In genomic region chr15:57479005-57479404, GRCh38 we compare ENCODE assay signal across 30 cellular contexts.
"Had no signal": no experiment of that assay in that cellular context is flagged by ENCODE, and none has a peak within 500 bp of the region (broad histone marks: within the 10 kb centered on the region; RNA-seq: fewer than 3 reads in every experiment).

No MANE protein-coding gene starts in this region.

- H3K9me3 ChIP-seq: adrenal gland, ascending aorta, colonic mucosa, heart right ventricle, neutrophil, ovary, testis had no signal

- ATAC-seq: activated CD4-positive, alpha-beta T cell treated with anti-CD3 and anti-CD28 coated beads for 36 hours; activated T-cell treated with anti-CD3 and anti-CD28 coated beads, Interleukin-2, amount 50 U/mL, for 4 hours; heart right ventricle; natural killer cell treated with Interleukin-12 subunit alpha and Interleukin-12 subunit beta and Interleukin-15 and Interleukin-18, amount 100 ng/mL, for 72 hours; sciatic nerve; stimulated activated memory B cell treated with anti-CD40 and anti-IgM and Interleukin-4, amounts not matched to agents 10 μg/mL and 1 μg/mL and 100 μg/mL, for 72 hours; T-cell had no signal

- FAIRE-seq: endometrium, keratinocyte, small intestine, TTC549 had no signal

- DNase-seq: activated CD4-positive, alpha-beta T cell treated with anti-CD3 and anti-CD28 coated beads for 36 hours; activated CD4-positive, alpha-beta T cell treated with anti-CD3 and anti-CD28 coated beads, Interleukin-2, amount 50 U/mL, for 48 hours; activated CD8-positive, alpha-beta memory T cell treated with anti-CD3 and anti-CD28 coated beads, Interleukin-2, amount 50 U/mL, for 48 hours; activated naive CD4-positive, alpha-beta T cell; activated T-cell treated with anti-CD3 and anti-CD28 coated beads, Interleukin-2, amount 50 U/mL, for 4 hours; adrenal gland; colonic mucosa; dorsolateral prefrontal cortex; erythroblast; foreskin fibroblast; heart right ventricle; midbrain; ovary; small intestine; stimulated activated CD4-positive, alpha-beta T cell treated with anti-CD3 and anti-CD28 coated beads, Interleukin-15, amount 100 ng/mL, for 24 hours; T-cell; testis had no signal

- H3K27me3 Mint-ChIP-seq: type B pancreatic cell had no signal

- H3K4me3 ChIP-seq: adrenal gland, ascending aorta, colonic mucosa, dorsolateral prefrontal cortex, heart right ventricle, lung, ovary, testis had no signal

- H3K4me3 Mint-ChIP-seq: activated CD4-positive, alpha-beta T cell treated with anti-CD3 and anti-CD28 coated beads for 36 hours; activated naive CD8-positive, alpha-beta T cell; activated T-cell treated with anti-CD3 and anti-CD28 coated beads, Interleukin-2, amount 50 U/mL, for 4 hours; natural killer cell treated with Interleukin-12 subunit alpha and Interleukin-12 subunit beta and Interleukin-15 and Interleukin-18, amount 100 ng/mL, for 72 hours; stimulated activated memory B cell treated with anti-CD40 and anti-IgM and Interleukin-4, amounts not matched to agents 10 μg/mL and 1 μg/mL and 100 μg/mL, for 72 hours; T-cell; T-helper 2 cell treated with Interferon-gamma antibody and Interleukin-4, amounts not matched to agents 5 μg/mL and 100 μg/mL, for 36 hours; type B pancreatic cell had no signal

- H3K27me3 ChIP-seq: adrenal gland, ascending aorta, colonic mucosa, dorsolateral prefrontal cortex, heart right ventricle, neutrophil, ovary, testis had no signal

- H3K36me3 Mint-ChIP-seq: activated naive CD8-positive, alpha-beta T cell; natural killer cell treated with Interleukin-12 subunit alpha and Interleukin-12 subunit beta and Interleukin-15 and Interleukin-18, amount 100 ng/mL, for 72 hours; stimulated activated memory B cell treated with anti-CD40 and anti-IgM and Interleukin-4, amounts not matched to agents 10 μg/mL and 1 μg/mL and 100 μg/mL, for 72 hours; T-cell had no signal

- H3K4me1 Mint-ChIP-seq: activated CD4-positive, alpha-beta T cell treated with anti-CD3 and anti-CD28 coated beads for 36 hours; stimulated activated memory B cell treated with anti-CD40 and anti-IgM and Interleukin-4, amounts not matched to agents 10 μg/mL and 1 μg/mL and 100 μg/mL, for 72 hours; T-cell had no signal

- H3K27ac Mint-ChIP-seq: activated CD4-positive, alpha-beta T cell treated with anti-CD3 and anti-CD28 coated beads for 36 hours; activated naive CD8-positive, alpha-beta T cell; activated T-helper 2 cell treated with anti-CD3 and anti-CD28 coated beads, Interferon-gamma antibody, Interleukin-2, Interleukin-4, amounts not matched to agents 10 μg/mL and 5 μg/mL and 100 μg/mL, durations not matched to agents 14 hours and 24 hours and 36 hours; natural killer cell treated with Interleukin-12 subunit alpha and Interleukin-12 subunit beta and Interleukin-15 and Interleukin-18, amount 100 ng/mL, for 72 hours; stimulated activated memory B cell treated with anti-CD40 and anti-IgM and Interleukin-4, amounts not matched to agents 10 μg/mL and 1 μg/mL and 100 μg/mL, for 72 hours; T-cell; T-helper 2 cell treated with Interferon-gamma antibody and Interleukin-4, amounts not matched to agents 5 μg/mL and 100 μg/mL, for 36 hours; type B pancreatic cell had no signal

- H3K27ac ChIP-seq: adrenal gland, colonic mucosa, dorsolateral prefrontal cortex, heart right ventricle, neutrophil, ovary, testis had no signal

- H3K4me1 ChIP-seq: adrenal gland, colonic mucosa, testis had no signal

- H3K36me3 ChIP-seq: adrenal gland, ascending aorta, colonic mucosa, neutrophil, ovary had no signal

- H3K9me3 Mint-ChIP-seq: activated T-cell treated with anti-CD3 and anti-CD28 coated beads, Interleukin-2, amount 50 U/mL, for 4 hours; activated T-helper 2 cell treated with anti-CD3 and anti-CD28 coated beads, Interferon-gamma antibody, Interleukin-2, Interleukin-4, amounts not matched to agents 10 μg/mL and 5 μg/mL and 100 μg/mL, durations not matched to agents 14 hours and 24 hours and 36 hours; natural killer cell treated with Interleukin-12 subunit alpha and Interleukin-12 subunit beta and Interleukin-15 and Interleukin-18, amount 100 ng/mL, for 72 hours; T-cell; T-helper 2 cell treated with Interferon-gamma antibody and Interleukin-4, amounts not matched to agents 5 μg/mL and 100 μg/mL, for 36 hours; type B pancreatic cell had no signal
